21 cellular contexts compared by ENCODE assay signal in the genomic region with DNA sequence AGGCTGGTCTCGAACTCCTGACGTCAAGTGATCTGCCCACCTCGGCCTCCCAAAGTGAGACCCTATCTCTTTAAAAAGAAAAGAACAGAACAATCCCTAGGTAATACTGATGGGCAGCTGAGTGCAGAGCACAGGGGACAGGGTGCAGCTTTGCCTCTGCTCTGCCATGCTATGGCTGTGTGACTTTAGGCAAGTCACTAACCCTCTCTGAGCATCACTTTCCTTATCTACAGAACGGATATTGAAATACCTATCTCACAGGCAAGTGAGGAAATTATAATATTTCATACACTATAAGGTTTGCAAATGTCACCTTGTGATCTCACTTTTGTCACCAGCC. TPM values are rescaled to one million over a fixed set of nuclear protein-coding genes. Genes with fewer than 3 reads are reported as not detected.
DNase-seq lines count a peak whose midpoint lies in the region; ATAC-seq and TF ChIP-seq lines count a peak whose summit lies in the region.
"Had no signal": no experiment of that assay in that cellular context is flagged by ENCODE, and none has a peak within 500 bp of the region (broad histone marks: within the 10 kb centered on the region; RNA-seq: fewer than 3 reads in every experiment).

No MANE protein-coding gene starts in this region.

- H3K9me2 ChIP-seq in PC-9 (ENCODE audit: insufficient read depth): no peaks in the 10 kb centered on the region

- intact Hi-C loops in PC-9 (cut with micrococcal nuclease; ENCODE audit: unreplicated experiment): loop anchor here (10.0 kb wide), 1 partner anchor 246 kb away; the partner anchor contains the start of genes GGA3 and MRPS7
- intact Hi-C loops in dorsolateral prefrontal cortex (cut with DNase I): loop anchor here in 1 of 2 donors (10.0 kb wide), 1 partner anchor 186 kb away; no protein-coding TSS in a partner anchor
- intact Hi-C loops in thyroid gland (cut with DNase I): no loop called here

- H3K27ac ChIP-seq in PC-9 (no peak overlapping the region), dorsolateral prefrontal cortex (peak overlapping the region in 54 of 59 donors; percentile 2 to 99 (median 96)), thyroid gland (peak overlapping the region in 2 of 3 donors; percentile 70 to 87)
- H3K27ac ChIP-seq: epithelial cell of prostate, WERI-Rb-1 had no signal

- no TSS peak for BruUV-seq in PC-9 (replicated peaks; lab: Mats Ljungman, UMichigan)

- H3K79me2 ChIP-seq in PC-9 (ENCODE audit: low read depth): peaks cover 13% of the 10 kb centered on the region

- DNase-seq in PC-9 (no peak), dorsolateral prefrontal cortex (no peak), neural crest cell (ENCODE audit: low read depth, low spot score) (no peak), thyroid gland (no peak), NCI-H1694 treated with DMSO at 0.1 percent for 48 hours (lab: John Stamatoyannopoulos, UW) (no peak), NCI-H1417 (lab: John Stamatoyannopoulos, UW) (no peak), NOMO-1 treated with DMSO at 0.1 percent for 48 hours (lab: John Stamatoyannopoulos, UW; ENCODE audit: unreplicated experiment) (no peak)
- DNase-seq: activated CD4-positive, alpha-beta memory T cell treated with anti-CD3 and anti-CD28 coated beads, Interleukin-2, amount 10 ng/mL, durations not matched to agents 7 days and 5 days; activated T-cell treated with anti-CD3 and anti-CD28 coated beads, Interleukin-2, amount 50 U/mL, for 24 hours; AML-193; GOT3; MM.1S; NCI-H2081; WERI-Rb-1 had no signal

- H3K4me3 ChIP-seq in PC-9 (no peak overlapping the region), dorsolateral prefrontal cortex (peak overlapping the region in 23 of 59 donors; percentile 9 to 98 (median 88)), thyroid gland (replicated peaks in 1 of 3) (no peak overlapping the region)
- H3K4me3 ChIP-seq: prostate gland had no signal

- H3K4me2 ChIP-seq in PC-9: peak overlapping the region; percentile 21

- H3K36me3 Mint-ChIP-seq in neural crest cell (ENCODE audit: low read depth): no peaks in the 10 kb centered on the region
- H3K36me3 Mint-ChIP-seq: activated naive CD4-positive, alpha-beta T cell treated with anti-CD3 and anti-CD28 coated beads, Interleukin-2, amount 50 U/mL, for 24 hours; stimulated activated memory B cell treated with anti-CD40 and anti-IgM and Interleukin-4, amounts not matched to agents 10 μg/mL and 1 μg/mL and 100 μg/mL, for 72 hours had no signal

- H3K27me3 ChIP-seq in PC-9 (ENCODE audit: insufficient read depth, low read depth) (no peaks in the 10 kb centered on the region), dorsolateral prefrontal cortex (no peaks in the 10 kb centered on the region), thyroid gland (no peaks in the 10 kb centered on the region)

- no peaks in the 10 kb centered on the region for H3K9me3 Mint-ChIP-seq in neural crest cell
- H3K9me3 Mint-ChIP-seq: activated CD4-positive, alpha-beta memory T cell treated with anti-CD3 and anti-CD28 coated beads, Interleukin-2, amount 10 ng/mL, durations not matched to agents 7 days and 5 days; activated naive CD4-positive, alpha-beta T cell treated with anti-CD3 and anti-CD28 coated beads, Interleukin-2, amount 50 U/mL, for 24 hours; activated T-cell treated with anti-CD3 and anti-CD28 coated beads, Interleukin-2, amount 50 U/mL, for 24 hours; brain; nephron; stimulated activated memory B cell treated with anti-CD40 and anti-IgM and Interleukin-4, amounts not matched to agents 10 μg/mL and 1 μg/mL and 100 μg/mL, for 72 hours had no signal

- no peaks in the 10 kb centered on the region for H3K36me3 ChIP-seq in PC-9 (ENCODE audit: low read depth)
- H3K36me3 ChIP-seq in thyroid gland: peaks cover 11 to 12% of the 10 kb centered on the region in 2 donors
- H3K36me3 ChIP-seq: prostate gland had no signal

- peaks cover 47% of the 10 kb centered on the region for H3K4me1 Mint-ChIP-seq in neural crest cell
- H3K4me1 Mint-ChIP-seq: activated naive CD4-positive, alpha-beta T cell treated with anti-CD3 and anti-CD28 coated beads, Interleukin-2, amount 50 U/mL, for 24 hours; stimulated activated memory B cell treated with anti-CD40 and anti-IgM and Interleukin-4, amounts not matched to agents 10 μg/mL and 1 μg/mL and 100 μg/mL, for 72 hours had no signal

- peak overlapping the region; percentile 12 for H3K4me3 Mint-ChIP-seq in neural crest cell
- H3K4me3 Mint-ChIP-seq: activated CD4-positive, alpha-beta memory T cell treated with anti-CD3 and anti-CD28 coated beads, Interleukin-2, amount 10 ng/mL, durations not matched to agents 7 days and 5 days; activated naive CD4-positive, alpha-beta T cell treated with anti-CD3 and anti-CD28 coated beads, Interleukin-2, amount 50 U/mL, for 24 hours; activated T-cell treated with anti-CD3 and anti-CD28 coated beads, Interleukin-2, amount 50 U/mL, for 24 hours; stimulated activated memory B cell treated with anti-CD40 and anti-IgM and Interleukin-4, amounts not matched to agents 10 μg/mL and 1 μg/mL and 100 μg/mL, for 72 hours had no signal

- no peak for ATAC-seq in GM18511 (IDR thresholded peaks at IDR 0.05; ENCODE audit: unreplicated experiment)
- ATAC-seq: stimulated activated memory B cell treated with anti-CD40 and anti-IgM and Interleukin-4, amounts not matched to agents 10 μg/mL and 1 μg/mL and 100 μg/mL, for 72 hours had no signal

- no peak for TF ChIP-seq POLR2A in thyroid gland (IDR thresholded peaks at IDR 0.05)

- no peak overlapping the region for H3K27ac Mint-ChIP-seq in neural crest cell (ENCODE audit: unreplicated experiment)
- H3K27ac Mint-ChIP-seq: activated CD4-positive, alpha-beta memory T cell treated with anti-CD3 and anti-CD28 coated beads, Interleukin-2, amount 10 ng/mL, durations not matched to agents 7 days and 5 days; activated naive CD4-positive, alpha-beta T cell treated with anti-CD3 and anti-CD28 coated beads, Interleukin-2, amount 50 U/mL, for 24 hours; activated T-cell treated with anti-CD3 and anti-CD28 coated beads, Interleukin-2, amount 50 U/mL, for 24 hours; nephron had no signal

- CTCF ChIA-PET in PC-9 (lab: Charles Lee): no interaction called here

- WGBS in thyroid gland, 2 donors: 82 to 90% methylated on average over 4 of the region's 4 CpGs

- POLR2A ChIA-PET in PC-9 (lab: Charles Lee; ENCODE audit: unreplicated experiment): interaction anchor here (0.5 kb wide), 1 partner anchor 123 kb away, joined by 9 read pairs; no protein-coding TSS in a partner anchor

- peaks cover 23% of the 10 kb centered on the region; the same call in 1 of the 2 replicates for H3F3A ChIP-seq in PC-9 (ENCODE audit: insufficient read depth, low read depth)

- peaks cover 15% of the 10 kb centered on the region for H4K20me1 ChIP-seq in PC-9 (ENCODE audit: insufficient read depth)

- H3K4me1 ChIP-seq in PC-9 (replicated peaks; ENCODE audit: insufficient read depth) (peaks cover 34% of the 10 kb centered on the region), thyroid gland (peaks cover 39 to 43% of the 10 kb centered on the region in 2 donors)

- no peak overlapping the region for H2AFZ ChIP-seq in PC-9

- no peaks in the 10 kb centered on the region for H3K27me3 Mint-ChIP-seq in neural crest cell (ENCODE audit: low read depth)
- H3K27me3 Mint-ChIP-seq: activated naive CD4-positive, alpha-beta T cell treated with anti-CD3 and anti-CD28 coated beads, Interleukin-2, amount 50 U/mL, for 24 hours; brain; stimulated activated memory B cell treated with anti-CD40 and anti-IgM and Interleukin-4, amounts not matched to agents 10 μg/mL and 1 μg/mL and 100 μg/mL, for 72 hours had no signal

- H3K9me3 ChIP-seq in PC-9 (ENCODE audit: insufficient read depth, low read depth): no peaks in the 10 kb centered on the region
- H3K9me3 ChIP-seq in thyroid gland: no peaks in the 10 kb centered on the region
- H3K9me3 ChIP-seq: prostate gland had no signal

- TF ChIP-seq CTCF in PC-9 (conservative IDR thresholded peaks at IDR 0.05) (no peak), dorsolateral prefrontal cortex (IDR thresholded peaks at IDR 0.05 in 54 of 56, conservative IDR thresholded peaks at IDR 0.05 in 2 of 56; ENCODE audit: low read depth in 1 of 56, partially characterized antibody in 56 of 56) (no peak), neural crest cell (conservative IDR thresholded peaks at IDR 0.05) (no peak), thyroid gland (IDR thresholded peaks at IDR 0.05) (no peak)

RNA-seq across cellular contexts. Expression of gene CASKIN2, which starts 4.1 kb away (rescaled TPM):
- total RNA-seq in PC-9 (2021): 24.4 and 25.4 TPM in 2 replicates
- total RNA-seq in dorsolateral prefrontal cortex: 10 to 100 TPM; 23.3 to 80.3 (median 41.6) TPM
- total RNA-seq in neural crest cell: 42.3 and 44.5 TPM in 2 replicates
- 10 to 100 TPM; 15.0 to 87.2 (median 21.7) TPM for total RNA-seq in thyroid gland

RNA-seq across cellular contexts. Expression of gene TSEN54, which starts 5.1 kb away (rescaled TPM):
- total RNA-seq in PC-9 (2021) (42.6 and 45.1 TPM in 2 replicates), dorsolateral prefrontal cortex (10 to 100 TPM; 14.4 to 45.4 (median 27.2) TPM), neural crest cell (48.1 and 49.0 TPM in 2 replicates), thyroid gland (10 to 100 TPM; 11.6 to 46.6 (median 25.8) TPM)

RNA-seq across cellular contexts. Expression of gene LLGL2, which starts 14.3 kb away (rescaled TPM):
- total RNA-seq in PC-9 (2021) (138 and 156 TPM in 2 replicates), dorsolateral prefrontal cortex (10 to 100 TPM in 65 of 120 experiments, 1 to 10 TPM in 55; 3.2 to 31.5 (median 10.6) TPM), neural crest cell (3.4 and 4.3 TPM in 2 replicates), thyroid gland (10 to 100 TPM; 35.6 to 73.5 (median 53.8) TPM)

RNA-seq across cellular contexts. Expression of gene TMEM94, which starts 54.8 kb away (rescaled TPM):
- total RNA-seq in PC-9 (2021) (78.9 and 95.7 TPM in 2 replicates), dorsolateral prefrontal cortex (100 to 1,000 TPM in 117 of 120 experiments, 10 to 100 TPM in 3; 78.0 to 220 (median 129) TPM), neural crest cell (117 and 131 TPM in 2 replicates), thyroid gland (100 to 1,000 TPM in 1 of 4 donors, 10 to 100 TPM in 3; 52.1 to 116 (median 92.7) TPM)
